ENCODE assay signal across 20 cellular contexts in the genomic region with DNA sequence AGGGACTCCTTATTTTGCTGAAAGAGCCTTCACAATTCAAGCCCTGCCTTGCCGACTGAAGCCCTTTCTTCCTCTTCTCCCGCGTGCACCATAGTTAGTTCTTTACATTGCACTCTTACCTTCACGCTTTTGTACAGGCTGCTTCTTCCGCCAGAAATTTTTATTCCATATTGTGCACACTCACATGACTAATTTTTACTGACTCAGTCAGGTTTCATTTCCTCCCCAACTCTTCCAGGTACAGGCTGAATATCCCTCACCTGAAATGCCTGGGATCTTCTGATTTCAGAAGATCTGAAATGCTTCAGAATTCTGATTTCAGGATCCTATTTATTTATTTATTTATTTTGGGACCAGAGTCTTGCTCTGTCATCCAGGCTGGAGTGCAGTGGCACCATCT.
DNase-seq lines count a peak whose midpoint lies in the region; ATAC-seq, FAIRE-seq and TF ChIP-seq lines count a peak whose summit lies in the region.
"Had no signal": no experiment of that assay in that cellular context is flagged by ENCODE, and none has a peak within 500 bp of the region (broad histone marks: within the 10 kb centered on the region; RNA-seq: fewer than 3 reads in every experiment).

No MANE protein-coding gene starts in this region.

- no peaks in the 10 kb centered on the region for H4K20me1 ChIP-seq in OCI-LY3 (ENCODE audit: insufficient read depth, low read length)
- H4K20me1 ChIP-seq: BLaER1 had no signal

- no peak overlapping the region for H3K27ac ChIP-seq in OCI-LY3 (ENCODE audit: low read length)
- no peak overlapping the region for H3K27ac ChIP-seq in foreskin keratinocyte
- H3K27ac ChIP-seq: BLaER1, C4-2B had no signal

- no peak overlapping the region for H2AFZ ChIP-seq in OCI-LY3 (ENCODE audit: low read depth, low read length)
- H2AFZ ChIP-seq: GM23338 had no signal

- H3K4me3 ChIP-seq in OCI-LY3 (ENCODE audit: low read length) (no peak overlapping the region), bronchial epithelial cell (ENCODE audit: low read depth, low read length) (no peak overlapping the region)
- H3K4me3 ChIP-seq: BLaER1, GM12878, GM23338 had no signal

- peaks cover 7% of the 10 kb centered on the region; the same call in 1 of the 2 replicates for H3K27me3 ChIP-seq in OCI-LY3 (ENCODE audit: low read depth, low read length)
- H3K27me3 ChIP-seq in bronchial epithelial cell (ENCODE audit: control insufficient read depth, insufficient read depth, low read length), result no peaks in the 10 kb centered on the region
- peaks cover 4% of the 10 kb centered on the region for H3K27me3 ChIP-seq in foreskin keratinocyte
- H3K27me3 ChIP-seq: BLaER1 had no signal

- peaks cover 7% of the 10 kb centered on the region for H3K4me1 ChIP-seq in OCI-LY3 (ENCODE audit: low read length)
- H3K4me1 ChIP-seq in foreskin keratinocyte, result peaks cover 7% of the 10 kb centered on the region
- H3K4me1 ChIP-seq: Caco-2 had no signal

- TF ChIP-seq POLR2A in erythroblast (IDR thresholded peaks at IDR 0.05; ENCODE audit: low read length), result no peak

- H3K4me2 ChIP-seq in OCI-LY3 (ENCODE audit: low read length), result peak overlapping the region; percentile 13; the same call in 1 of the 2 replicates
- H3K4me2 ChIP-seq: BLaER1, GM23338 had no signal

- no peak for FAIRE-seq in bronchial epithelial cell (lab: Jason Lieb, UNC)
- FAIRE-seq: GM12878, GM19239 had no signal

- H3K9ac ChIP-seq in OCI-LY3 (ENCODE audit: low read length), result no peak overlapping the region
- H3K9ac ChIP-seq: BLaER1 had no signal

- ATAC-seq in foreskin keratinocyte, result peak; percentile 36
- no peak for ATAC-seq in GM21526 (IDR thresholded peaks at IDR 0.05; ENCODE audit: low FRiP score, unreplicated experiment)
- ATAC-seq in HG02642 (IDR thresholded peaks at IDR 0.05; ENCODE audit: poor library complexity, unreplicated experiment), result no peak
- ATAC-seq: CD8-positive, alpha-beta T cell; GM12878; GM23338; HCT116 had no signal

- DNase-seq in HPDE6-E6E7 (ENCODE audit: extremely low spot score) (peak; percentile 35), bronchial epithelial cell (ENCODE audit: low read depth) (peak; percentile 70), foreskin keratinocyte (no peak), erythroblast (lab: John Stamatoyannopoulos, UW) (no peak)
- DNase-seq: Caco-2; CD4-positive, CD25-positive, alpha-beta regulatory T cell; CD8-positive, alpha-beta T cell; DMS79; EL; GDM1; H9 had no signal

- H3K79me2 ChIP-seq in OCI-LY3 (ENCODE audit: low read length), result no peaks in the 10 kb centered on the region

- no peak for TF ChIP-seq CTCF in OCI-LY3 (IDR thresholded peaks at IDR 0.05; ENCODE audit: low read depth, low read length)
- TF ChIP-seq CTCF in bronchial epithelial cell (IDR thresholded peaks at IDR 0.05; ENCODE audit: insufficient read depth, low read length, severe bottlenecking), result no peak
- TF ChIP-seq CTCF in foreskin keratinocyte (conservative IDR thresholded peaks at IDR 0.05), result no peak

- H3K36me3 ChIP-seq in OCI-LY3 (replicated peaks; ENCODE audit: low read depth, low read length) (no peaks in the 10 kb centered on the region), bronchial epithelial cell (ENCODE audit: control insufficient read depth, insufficient read depth, low read length) (no peaks in the 10 kb centered on the region)
- H3K36me3 ChIP-seq: BLaER1 had no signal

- H3K9me3 ChIP-seq in OCI-LY3 (ENCODE audit: insufficient read depth, low read length), result no peaks in the 10 kb centered on the region
- H3K9me3 ChIP-seq: BLaER1, Caco-2 had no signal

Comparison
In these comparisons a context has a peak if more than half of its experiments do, and no peak if none do; other contexts are left out.
1. DNase-seq: peak in HPDE6-E6E7 (single experiment) and bronchial epithelial cell (single experiment); none in foreskin keratinocyte (0 of 2) and erythroblast (0 of 2).